14 cellular contexts compared by ENCODE assay signal in the genomic region with DNA sequence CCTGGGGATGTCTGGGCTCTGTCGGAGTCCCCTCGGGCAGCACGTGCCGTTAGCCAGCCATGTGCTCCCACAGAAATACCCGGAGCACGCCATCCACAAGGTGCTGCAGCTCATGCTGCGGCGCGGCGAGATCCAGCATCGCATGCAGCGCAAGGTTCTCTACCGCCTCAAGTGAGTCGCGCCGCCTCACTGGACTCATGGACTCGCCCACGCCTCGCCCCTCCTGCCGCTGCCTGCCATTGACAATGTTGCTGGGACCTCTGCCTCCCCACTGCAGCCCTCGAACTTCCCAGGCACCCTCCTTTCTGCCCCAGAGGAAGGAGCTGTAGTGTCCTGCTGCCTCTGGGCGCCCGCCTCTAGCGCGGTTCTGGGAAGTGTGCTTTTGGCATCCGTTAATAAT. TPM values are rescaled to one million over a fixed set of nuclear protein-coding genes. Genes with fewer than 3 reads are reported as not detected.
DNase-seq lines count a peak whose midpoint lies in the region; ATAC-seq and TF ChIP-seq lines count a peak whose summit lies in the region.
"Had no signal": no experiment of that assay in that cellular context is flagged by ENCODE, and none has a peak within 500 bp of the region (broad histone marks: within the 10 kb centered on the region; RNA-seq: fewer than 3 reads in every experiment).

No MANE protein-coding gene starts in this region.

- POLR2A ChIA-PET in RWPE1 (lab: Yijun Ruan, JAX; ENCODE audit: low non-redundant PET), result no interaction called here
- POLR2A ChIA-PET in activated CD4-positive, alpha-beta memory T cell treated with anti-CD3 and anti-CD28 coated beads for 36 hours (lab: Charles Lee), result no interaction called here

- peak overlapping the region; percentile 20 for H3K27ac Mint-ChIP-seq in T-helper 1 cell treated with Interleukin-12 subunit alpha and Interleukin-12 subunit beta and Interleukin-4 antibody, amounts not matched to agents 30 μg/mL and 1 μg/mL, for 36 hours
- peak overlapping the region; percentile 94 for H3K27ac Mint-ChIP-seq in nephron progenitor cell
- H3K27ac Mint-ChIP-seq in stimulated activated effector memory CD8-positive, alpha-beta T cell treated with anti-CD3 and anti-CD28 coated beads, Interleukin-12 subunit alpha, Interleukin-12 subunit beta, amount 100 ng/mL, for 72 hours, result peak overlapping the region; percentile 74
- H3K27ac Mint-ChIP-seq in activated CD4-positive, alpha-beta memory T cell treated with anti-CD3 and anti-CD28 coated beads for 36 hours, result no peak overlapping the region

- H3K27ac ChIP-seq in RWPE1, result peak overlapping the region; percentile 33
- H3K27ac ChIP-seq: 22Rv1 had no signal

- peaks cover 2% of the 10 kb centered on the region for H3K4me1 Mint-ChIP-seq in T-helper 1 cell treated with Interleukin-12 subunit alpha and Interleukin-12 subunit beta and Interleukin-4 antibody, amounts not matched to agents 30 μg/mL and 1 μg/mL, for 36 hours (ENCODE audit: low read depth)
- peaks cover 36% of the 10 kb centered on the region for H3K4me1 Mint-ChIP-seq in nephron progenitor cell
- peaks cover 22% of the 10 kb centered on the region for H3K4me1 Mint-ChIP-seq in stimulated activated effector memory CD8-positive, alpha-beta T cell treated with anti-CD3 and anti-CD28 coated beads, Interleukin-12 subunit alpha, Interleukin-12 subunit beta, amount 100 ng/mL, for 72 hours
- no peaks in the 10 kb centered on the region for H3K4me1 Mint-ChIP-seq in activated CD4-positive, alpha-beta memory T cell treated with anti-CD3 and anti-CD28 coated beads for 36 hours (ENCODE audit: low read depth)

- peaks cover 37% of the 10 kb centered on the region for H3K36me3 Mint-ChIP-seq in T-helper 1 cell treated with Interleukin-12 subunit alpha and Interleukin-12 subunit beta and Interleukin-4 antibody, amounts not matched to agents 30 μg/mL and 1 μg/mL, for 36 hours (ENCODE audit: low read depth)
- H3K36me3 Mint-ChIP-seq in nephron progenitor cell (ENCODE audit: low read depth), result peaks cover 39% of the 10 kb centered on the region
- H3K36me3 Mint-ChIP-seq in stimulated activated effector memory CD8-positive, alpha-beta T cell treated with anti-CD3 and anti-CD28 coated beads, Interleukin-12 subunit alpha, Interleukin-12 subunit beta, amount 100 ng/mL, for 72 hours, result peaks cover 96% of the 10 kb centered on the region
- H3K36me3 Mint-ChIP-seq in activated CD4-positive, alpha-beta memory T cell treated with anti-CD3 and anti-CD28 coated beads for 36 hours, result peaks cover 50% of the 10 kb centered on the region

- H3K4me3 Mint-ChIP-seq in T-helper 1 cell treated with Interleukin-12 subunit alpha and Interleukin-12 subunit beta and Interleukin-4 antibody, amounts not matched to agents 30 μg/mL and 1 μg/mL, for 36 hours, result no peak overlapping the region
- H3K4me3 Mint-ChIP-seq in nephron progenitor cell, result no peak overlapping the region
- H3K4me3 Mint-ChIP-seq in stimulated activated effector memory CD8-positive, alpha-beta T cell treated with anti-CD3 and anti-CD28 coated beads, Interleukin-12 subunit alpha, Interleukin-12 subunit beta, amount 100 ng/mL, for 72 hours, result no peak overlapping the region
- H3K4me3 Mint-ChIP-seq in activated CD4-positive, alpha-beta memory T cell treated with anti-CD3 and anti-CD28 coated beads for 36 hours, result no peak overlapping the region
- H3K4me3 Mint-ChIP-seq: CD8-positive, alpha-beta memory T cell had no signal

- H3K9me3 Mint-ChIP-seq in T-helper 1 cell treated with Interleukin-12 subunit alpha and Interleukin-12 subunit beta and Interleukin-4 antibody, amounts not matched to agents 30 μg/mL and 1 μg/mL, for 36 hours, result no peaks in the 10 kb centered on the region
- H3K9me3 Mint-ChIP-seq in nephron progenitor cell, result no peaks in the 10 kb centered on the region
- no peaks in the 10 kb centered on the region for H3K9me3 Mint-ChIP-seq in stimulated activated effector memory CD8-positive, alpha-beta T cell treated with anti-CD3 and anti-CD28 coated beads, Interleukin-12 subunit alpha, Interleukin-12 subunit beta, amount 100 ng/mL, for 72 hours
- H3K9me3 Mint-ChIP-seq in activated CD4-positive, alpha-beta memory T cell treated with anti-CD3 and anti-CD28 coated beads for 36 hours, result no peaks in the 10 kb centered on the region
- H3K9me3 Mint-ChIP-seq: CD8-positive, alpha-beta memory T cell had no signal

- TF ChIP-seq CTCF in RWPE1 (conservative IDR thresholded peaks at IDR 0.05; ENCODE audit: low read depth), result no peak
- TF ChIP-seq CTCF in nephron progenitor cell (IDR thresholded peaks at IDR 0.05), result no peak

- DNase-seq in T-helper 1 cell (no peak), RWPE1 (ENCODE audit: low spot score) (no peak), nephron progenitor cell (no peak), SKM-1 treated with dmso at 0.1 percent for 144 hours (lab: John Stamatoyannopoulos, UW; ENCODE audit: unreplicated experiment) (no peak)
- no peak for DNase-seq in stimulated activated effector memory CD8-positive, alpha-beta T cell treated with anti-CD3 and anti-CD28 coated beads, Interleukin-12 subunit alpha, Interleukin-12 subunit beta, amount 100 ng/mL, for 72 hours (ENCODE audit: low spot score in 2 of 2)
- DNase-seq in activated CD4-positive, alpha-beta memory T cell treated with anti-CD3 and anti-CD28 coated beads for 36 hours, result no peak
- DNase-seq: Caco-2; CD8-positive, alpha-beta memory T cell; DMS53; GF-D8; HCEC 1CT had no signal

- ATAC-seq in stimulated activated effector memory CD8-positive, alpha-beta T cell treated with anti-CD3 and anti-CD28 coated beads, Interleukin-12 subunit alpha, Interleukin-12 subunit beta, amount 100 ng/mL, for 72 hours, result no peak
- ATAC-seq in HG03097 (IDR thresholded peaks at IDR 0.05; ENCODE audit: low FRiP score, unreplicated experiment), result no peak

- intact Hi-C loops in activated CD4-positive, alpha-beta memory T cell treated with anti-CD3 and anti-CD28 coated beads for 36 hours (cut with micrococcal nuclease), result no loop called here

- CTCF ChIA-PET in RWPE1 (lab: Yijun Ruan, JAX), result no interaction called here
- CTCF ChIA-PET in activated CD4-positive, alpha-beta memory T cell treated with anti-CD3 and anti-CD28 coated beads for 36 hours (lab: Charles Lee), result no interaction called here

- H3K27me3 Mint-ChIP-seq in T-helper 1 cell treated with Interleukin-12 subunit alpha and Interleukin-12 subunit beta and Interleukin-4 antibody, amounts not matched to agents 30 μg/mL and 1 μg/mL, for 36 hours (ENCODE audit: low read depth), result no peaks in the 10 kb centered on the region
- no peaks in the 10 kb centered on the region for H3K27me3 Mint-ChIP-seq in nephron progenitor cell (ENCODE audit: low read depth, poor library complexity)
- H3K27me3 Mint-ChIP-seq in activated CD4-positive, alpha-beta memory T cell treated with anti-CD3 and anti-CD28 coated beads for 36 hours, result no peaks in the 10 kb centered on the region

RNA-seq across cellular contexts. Expression of a gene that starts 24.1 kb away (rescaled TPM):
- 100 to 1,000 TPM; 265 to 266 TPM for total RNA-seq in activated CD4-positive, alpha-beta memory T cell treated with anti-CD3 and anti-CD28 coated beads for 36 hours

RNA-seq across cellular contexts. Expression of a gene that starts 43.2 kb away (rescaled TPM):
- total RNA-seq in activated CD4-positive, alpha-beta memory T cell treated with anti-CD3 and anti-CD28 coated beads for 36 hours, result 1 to 10 TPM; 2.7 to 2.8 TPM
